In the genomic region with DNA sequence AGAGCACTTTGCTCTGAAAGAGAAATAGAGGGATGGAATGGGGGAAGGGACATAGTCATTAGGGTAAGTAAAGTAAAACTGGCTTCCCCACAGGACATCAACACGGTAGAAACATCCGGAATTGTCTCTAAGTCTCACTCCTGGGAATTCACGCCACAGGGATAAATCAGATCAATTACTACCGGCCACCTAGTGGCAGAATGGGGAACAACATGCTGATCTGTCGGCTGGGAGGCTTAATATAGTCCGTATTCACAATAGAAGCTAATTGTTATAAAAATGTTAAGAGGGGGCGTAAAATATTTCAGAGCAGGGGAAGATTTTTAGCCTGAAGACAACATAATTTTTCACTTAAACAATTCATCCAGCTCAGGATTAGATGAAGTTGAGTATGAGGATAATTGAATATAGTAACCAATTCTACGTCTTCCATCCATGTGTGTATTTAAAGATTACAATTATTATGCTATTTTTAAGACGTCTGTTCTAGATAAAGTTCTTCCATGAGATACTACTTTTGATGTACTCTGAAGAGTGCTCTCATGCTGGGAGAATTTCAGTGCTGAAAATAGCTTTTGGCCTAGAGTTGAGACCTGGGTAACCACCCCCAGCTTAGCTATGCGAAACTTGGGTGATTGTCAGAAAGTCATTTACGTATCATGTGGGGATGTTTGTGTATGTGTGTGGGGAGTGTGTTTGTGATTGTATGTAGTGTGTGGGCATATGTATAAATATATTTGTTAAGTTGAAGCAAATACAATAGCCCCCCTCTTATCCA, we compare ENCODE assay signal across 8 cellular contexts.
A peak's percentile ranks its signal among the peaks of the same experiment; 100 is the strongest.
DNase-seq lines count a peak whose midpoint lies in the region; ATAC-seq and TF ChIP-seq lines count a peak whose summit lies in the region.

No MANE protein-coding gene starts in this region.

- H3K27ac ChIP-seq in HL-60 (replicated peaks) (no peak overlapping the region), substantia nigra (ENCODE audit: low read depth, low read length, poor library complexity, severe bottlenecking) (no peak overlapping the region)

- H3K4me3 ChIP-seq in HL-60 (replicated peaks; ENCODE audit: insufficient read depth, low read length) = no peak overlapping the region

- ATAC-seq in GM19452 (IDR thresholded peaks at IDR 0.05; ENCODE audit: unreplicated experiment) (no peak), HG03039 (IDR thresholded peaks at IDR 0.05; ENCODE audit: unreplicated experiment) (no peak), HG03469 (IDR thresholded peaks at IDR 0.05; ENCODE audit: unreplicated experiment) (no peak)

- H3K27me3 ChIP-seq in HL-60 (ENCODE audit: insufficient read depth, poor library complexity, severe bottlenecking) = no peaks in the 10 kb centered on the region

- DNase-seq in ELR (ENCODE audit: low read depth) (peak; percentile 42), HL-60 (ENCODE audit: low read depth in 1 of 2, low spot score in 1 of 2) (peak in 1 of 2 experiments; percentile 10), inferior parietal cortex (ENCODE audit: extremely low spot score) (peak; percentile 69), substantia nigra (lab: John Stamatoyannopoulos, UW) (peak in 28 of 49 donors; percentile 0 to 48 (median 8))
- peak; percentile 31 to 44 for DNase-seq in activated CD4-positive, alpha-beta T cell treated with anti-CD3 and anti-CD28 coated beads, Interleukin-2, amount 50 U/mL, for 48 hours

- peak; percentile 71 for TF ChIP-seq CTCF in HL-60 (IDR thresholded peaks at IDR 0.05; ENCODE audit: insufficient read depth, low read length)
